Comparison of ENCODE assay signal across 10 cellular contexts in genomic region chr15:31598620-31599019, GRCh38.
A peak's percentile ranks its signal among the peaks of the same experiment; 100 is the strongest.
DNase-seq lines count a peak whose midpoint lies in the region; ATAC-seq and TF ChIP-seq lines count a peak whose summit lies in the region.
"Had no signal": no experiment of that assay in that cellular context is flagged by ENCODE, and none has a peak within 500 bp of the region (broad histone marks: within the 10 kb centered on the region; RNA-seq: fewer than 3 reads in every experiment).

No MANE protein-coding gene starts in this region.

- no peak overlapping the region for H3K9ac ChIP-seq in NT2/D1 (ENCODE audit: insufficient read length, low read depth)

- intact Hi-C loops in thyroid gland (cut with DNase I): no loop called here

- H3K9me3 ChIP-seq in NT2/D1 (ENCODE audit: insufficient read depth, low read length): no peaks in the 10 kb centered on the region
- H3K9me3 ChIP-seq in thyroid gland: no peaks in the 10 kb centered on the region

- no peak overlapping the region for H3K27ac ChIP-seq in thyroid gland
- H3K27ac ChIP-seq: thoracic aorta had no signal

- no peak for ATAC-seq in GM21619 (IDR thresholded peaks at IDR 0.05; ENCODE audit: unreplicated experiment)

- H3K27me3 ChIP-seq in NT2/D1 (ENCODE audit: insufficient read depth, insufficient read length) (no peaks in the 10 kb centered on the region), thyroid gland (no peaks in the 10 kb centered on the region)

- no peak for TF ChIP-seq CTCF in thyroid gland (IDR thresholded peaks at IDR 0.05)

- no peak for TF ChIP-seq POLR2A in thyroid gland (IDR thresholded peaks at IDR 0.05)

- 20% methylated on average over 2 to 7 of the region's 7 CpGs for WGBS in thyroid gland, 2 donors

- H3K4me3 ChIP-seq in NT2/D1 (ENCODE audit: insufficient read length, low read depth) (no peak overlapping the region), thyroid gland (replicated peaks in 1 of 3) (no peak overlapping the region)
- H3K4me3 ChIP-seq: thoracic aorta had no signal

- DNase-seq in NCI-H2107 treated with DMSO at 0.1 percent for 48 hours (lab: John Stamatoyannopoulos, UW; ENCODE audit: unreplicated experiment) (peak; percentile 25), NCI-H2107 (lab: John Stamatoyannopoulos, UW) (no peak), NT2/D1 (ENCODE audit: low read depth, low spot score) (peak; percentile 71), iPS DF 19.7 (ENCODE audit: low read depth, low spot score) (peak; percentile 52), thyroid gland (peak; percentile 54 to 71), hypothalamus (lab: John Stamatoyannopoulos, UW) (no peak), NCI-H524 (lab: John Stamatoyannopoulos, UW) (no peak)
- DNase-seq: naive B cell had no signal

- H3K36me3 ChIP-seq in NT2/D1 (ENCODE audit: insufficient read depth, insufficient read length, low read length): no peaks in the 10 kb centered on the region
- no peaks in the 10 kb centered on the region for H3K36me3 ChIP-seq in thyroid gland
- H3K36me3 ChIP-seq: thoracic aorta had no signal

- no peaks in the 10 kb centered on the region for H3K4me1 ChIP-seq in NT2/D1 (ENCODE audit: insufficient read depth, insufficient read length)
- H3K4me1 ChIP-seq in thyroid gland: peaks cover 0 to 10% of the 10 kb centered on the region in 2 donors

Comparison
In these comparisons a context has a peak if more than half of its experiments do, and no peak if none do; other contexts are left out.
1. DNase-seq: peak in NCI-H2107 treated with DMSO at 0.1 percent for 48 hours (single experiment), NT2/D1 (single experiment), iPS DF 19.7 (single experiment) and thyroid gland (2 of 2); none in NCI-H2107 (single experiment), hypothalamus (0 of 51) and NCI-H524 (0 of 2).